ENCODE assay signal across 14 cellular contexts in genomic region chr3:150462108-150462507, GRCh38.
"Had no signal": no experiment of that assay in that cellular context is flagged by ENCODE, and none has a peak within 500 bp of the region (broad histone marks: within the 10 kb centered on the region; RNA-seq: fewer than 3 reads in every experiment).

No MANE protein-coding gene starts in this region.

- ATAC-seq: effector memory CD8-positive, alpha-beta T cell; stimulated activated naive CD8-positive, alpha-beta T cell treated with anti-CD3 and anti-CD28 coated beads, Interleukin-15, Interleukin-2, amounts not matched to agents 100 U/mL and 50 U/mL, for 24 hours; upper lobe of right lung had no signal

- H3K4me2 ChIP-seq: hepatocyte had no signal

- H3K27ac Mint-ChIP-seq: activated naive CD4-positive, alpha-beta T cell treated with anti-CD3 and anti-CD28 coated beads, Interleukin-2, amount 50 U/mL, for 24 hours; activated T-cell treated with anti-CD3 and anti-CD28 coated beads, Interleukin-2, amount 50 U/mL, for 24 hours; brain; dendritic cell treated with granulocyte-macrophage colony-stimulating factor and Interleukin-4, amounts not matched to agents 40 ng/mL and 50 ng/mL, for 4 days; effector memory CD8-positive, alpha-beta T cell had no signal

- FAIRE-seq: kidney had no signal

- DNase-seq: activated CD4-positive, alpha-beta T cell treated with anti-CD3 and anti-CD28 coated beads, Interleukin-2, amount 50 U/mL, for 4 hours; activated effector memory CD4-positive, alpha-beta T cell treated with Interleukin-2 at 50 U/mL for 16 hours; activated T-cell treated with anti-CD3 and anti-CD28 coated beads, Interleukin-2, amount 50 U/mL, for 24 hours; amniotic stem cell; effector memory CD8-positive, alpha-beta T cell; kidney; stimulated activated CD4-positive, alpha-beta T cell treated with anti-CD3 and anti-CD28 coated beads, Interleukin-4, amount 100 ng/mL, for 1 hour; stimulated activated CD8-positive, alpha-beta memory T cell treated with anti-CD3 and anti-CD28 coated beads, Interleukin-4, amount 100 ng/mL, for 48 hours; stimulated activated naive CD8-positive, alpha-beta T cell treated with anti-CD3 and anti-CD28 coated beads, Interleukin-15, Interleukin-2, amounts not matched to agents 100 U/mL and 50 U/mL, for 24 hours; upper lobe of right lung had no signal

- H3K4me1 ChIP-seq: upper lobe of right lung had no signal

- H3K4me1 Mint-ChIP-seq: activated naive CD4-positive, alpha-beta T cell treated with anti-CD3 and anti-CD28 coated beads, Interleukin-2, amount 50 U/mL, for 24 hours had no signal

- H3K27me3 Mint-ChIP-seq: activated naive CD4-positive, alpha-beta T cell treated with anti-CD3 and anti-CD28 coated beads, Interleukin-2, amount 50 U/mL, for 24 hours; activated T-cell treated with anti-CD3 and anti-CD28 coated beads, Interleukin-2, amount 50 U/mL, for 24 hours; brain; dendritic cell treated with granulocyte-macrophage colony-stimulating factor and Interleukin-4, amounts not matched to agents 40 ng/mL and 50 ng/mL, for 4 days; effector memory CD8-positive, alpha-beta T cell had no signal

- H3K9me3 Mint-ChIP-seq: activated naive CD4-positive, alpha-beta T cell treated with anti-CD3 and anti-CD28 coated beads, Interleukin-2, amount 50 U/mL, for 24 hours; activated T-cell treated with anti-CD3 and anti-CD28 coated beads, Interleukin-2, amount 50 U/mL, for 24 hours; brain; dendritic cell treated with granulocyte-macrophage colony-stimulating factor and Interleukin-4, amounts not matched to agents 40 ng/mL and 50 ng/mL, for 4 days; effector memory CD8-positive, alpha-beta T cell had no signal

- H2AFZ ChIP-seq: hepatocyte had no signal

- H3K4me3 Mint-ChIP-seq: activated naive CD4-positive, alpha-beta T cell treated with anti-CD3 and anti-CD28 coated beads, Interleukin-2, amount 50 U/mL, for 24 hours; activated T-cell treated with anti-CD3 and anti-CD28 coated beads, Interleukin-2, amount 50 U/mL, for 24 hours; brain; dendritic cell treated with granulocyte-macrophage colony-stimulating factor and Interleukin-4, amounts not matched to agents 40 ng/mL and 50 ng/mL, for 4 days; effector memory CD8-positive, alpha-beta T cell had no signal

- H3K27me3 ChIP-seq: hepatocyte, upper lobe of right lung had no signal

- H3K9me3 ChIP-seq: upper lobe of right lung had no signal

- H3K27ac ChIP-seq: hepatocyte, upper lobe of right lung had no signal

- H3K4me3 ChIP-seq: hepatocyte, upper lobe of right lung had no signal
